In genomic region chr7:131511774-131512535, GRCh38 we compare ENCODE assay signal across 19 cellular contexts. TPM values are rescaled to one million over a fixed set of nuclear protein-coding genes. Genes with fewer than 3 reads are reported as not detected.
A peak's percentile ranks its signal among the peaks of the same experiment; 100 is the strongest.
DNase-seq lines count a peak whose midpoint lies in the region; ATAC-seq and TF ChIP-seq lines count a peak whose summit lies in the region.
"Had no signal": no experiment of that assay in that cellular context is flagged by ENCODE, and none has a peak within 500 bp of the region (broad histone marks: within the 10 kb centered on the region; RNA-seq: fewer than 3 reads in every experiment).

No MANE protein-coding gene starts in this region.

- intact Hi-C loops in body of pancreas (cut with DNase I), result no loop called here
- intact Hi-C loops in CD8-positive, alpha-beta T cell (cut with DNase I, micrococcal nuclease), result loop anchor here (5.0 to 10.0 kb wide), 3 partner anchors 527 to 635 kb away; no protein-coding TSS in a partner anchor

- no peak overlapping the region for H3K4ac ChIP-seq in H9 (ENCODE audit: low read depth, low read length)

- H3K18ac ChIP-seq in H9 (ENCODE audit: insufficient read length, low read depth, low read length), result no peak overlapping the region

- no peaks in the 10 kb centered on the region for H3K23me2 ChIP-seq in H9 (ENCODE audit: insufficient read length, low read depth, low read length, poor library complexity, severe bottlenecking)

- H3K27ac Mint-ChIP-seq in H9, result peak overlapping the region; percentile 1 to 94 (median 62); a peak in 5 of 7 replicates
- peak overlapping the region; percentile 74 for H3K27ac Mint-ChIP-seq in stimulated activated effector memory CD8-positive, alpha-beta T cell treated with anti-CD3 and anti-CD28 coated beads, Interleukin-12 subunit alpha, Interleukin-12 subunit beta, amount 100 ng/mL, for 72 hours
- no peak overlapping the region for H3K27ac Mint-ChIP-seq in CD8-positive, alpha-beta T cell
- H3K27ac Mint-ChIP-seq: activated B cell treated with CpG ODN at 0.5 μM for 24 hours had no signal

- peaks cover 54 to 73% (median 70%) of the 10 kb centered on the region in 3 experiments for H3K36me3 Mint-ChIP-seq in H9 (ENCODE audit: insufficient read depth in 1 of 3, low read depth in 3 of 3)
- H3K36me3 Mint-ChIP-seq in stimulated activated effector memory CD8-positive, alpha-beta T cell treated with anti-CD3 and anti-CD28 coated beads, Interleukin-12 subunit alpha, Interleukin-12 subunit beta, amount 100 ng/mL, for 72 hours, result peaks cover 1% of the 10 kb centered on the region
- H3K36me3 Mint-ChIP-seq in CD8-positive, alpha-beta T cell, result no peaks in the 10 kb centered on the region

- CTCF ChIA-PET in CD8-positive, alpha-beta T cell (lab: Charles Lee), result interaction anchor here (0.7 to 6.6 kb wide), 6 partner anchors 11 to 1153 kb away, joined by 3 to 67 read pairs (median 4); no protein-coding TSS in a partner anchor

- peaks cover 3% of the 10 kb centered on the region for H4K20me1 ChIP-seq in H9 (ENCODE audit: control insufficient read depth, insufficient read depth, insufficient read length)

- peak overlapping the region; percentile 58 for H4K5ac ChIP-seq in H9 (ENCODE audit: insufficient read length, low read depth, low read length)

- no peak overlapping the region for H2BK15ac ChIP-seq in H9 (ENCODE audit: low read depth, low read length)

- peaks cover 10% of the 10 kb centered on the region for H3K79me1 ChIP-seq in H9 (ENCODE audit: insufficient read depth, low read depth, low read length, poor library complexity, severe bottlenecking)

- H3K9ac ChIP-seq in H9 (ENCODE audit: extremely low read depth, insufficient read length, low read length), result no peak overlapping the region

- ATAC-seq in body of pancreas (no peak), left lobe of liver (no peak)
- no peak for ATAC-seq in stimulated activated effector memory CD8-positive, alpha-beta T cell treated with anti-CD3 and anti-CD28 coated beads, Interleukin-12 subunit alpha, Interleukin-12 subunit beta, amount 100 ng/mL, for 72 hours
- ATAC-seq in CD8-positive, alpha-beta T cell, result no peak

- peaks cover 2% of the 10 kb centered on the region; the same call in 1 of the 2 replicates for H3K27me3 Mint-ChIP-seq in H9 (ENCODE audit: low read depth)
- H3K27me3 Mint-ChIP-seq in CD8-positive, alpha-beta T cell (ENCODE audit: low read depth), result peaks cover 10% of the 10 kb centered on the region

- H2BK20ac ChIP-seq in H9 (ENCODE audit: low read depth, low read length, poor library complexity, severe bottlenecking), result no peak overlapping the region

- DNase-seq in H9 (no peak), body of pancreas (no peak), left lobe of liver (ENCODE audit: low spot score) (peak; percentile 29), SHP77 treated with DMSO at 0.1 percent for 48 hours (lab: John Stamatoyannopoulos, UW) (no peak), OCI-M2 (lab: John Stamatoyannopoulos, UW; ENCODE audit: unreplicated experiment) (no peak), SKM-1 (lab: John Stamatoyannopoulos, UW; ENCODE audit: unreplicated experiment) (no peak)
- DNase-seq in stimulated activated effector memory CD8-positive, alpha-beta T cell treated with anti-CD3 and anti-CD28 coated beads, Interleukin-12 subunit alpha, Interleukin-12 subunit beta, amount 100 ng/mL, for 72 hours (ENCODE audit: low spot score in 2 of 2), result no peak
- no peak for DNase-seq in CD8-positive, alpha-beta T cell
- DNase-seq: activated B cell treated with CpG ODN at 0.5 μM for 24 hours; activated effector memory CD4-positive, alpha-beta T cell treated with Interleukin-2 at 50 U/mL for 16 hours; Caco-2; foreskin fibroblast; H7; IMR-90; MM.1S; NCI-H2081; NCI-H510A treated with DMSO at 0.1 percent for 48 hours; stimulated activated CD4-positive, alpha-beta T cell treated with anti-CD3 and anti-CD28 coated beads, Interleukin-2, amount 100 ng/mL, for 48 hours had no signal

- no peak overlapping the region for H2BK120ac ChIP-seq in H9 (ENCODE audit: low read depth, low read length, poor library complexity, severe bottlenecking)

- no peak overlapping the region for H2AK5ac ChIP-seq in H9 (ENCODE audit: insufficient read length, low read length)

- no peak overlapping the region for H4K91ac ChIP-seq in H9 (ENCODE audit: insufficient read length, low read depth, low read length)

- H3K4me1 ChIP-seq in H9 (ENCODE audit: insufficient read depth, low read length) (peaks cover 4% of the 10 kb centered on the region; the same call in 1 of the 2 replicates), body of pancreas (peaks cover 50% of the 10 kb centered on the region)
- peaks cover 14% of the 10 kb centered on the region for H3K4me1 ChIP-seq in CD8-positive, alpha-beta T cell (ENCODE audit: insufficient read depth, low read length)

- H3K9me3 Mint-ChIP-seq in H9, result no peaks in the 10 kb centered on the region; a peak in 1 of 5 replicates
- no peaks in the 10 kb centered on the region for H3K9me3 Mint-ChIP-seq in stimulated activated effector memory CD8-positive, alpha-beta T cell treated with anti-CD3 and anti-CD28 coated beads, Interleukin-12 subunit alpha, Interleukin-12 subunit beta, amount 100 ng/mL, for 72 hours
- H3K9me3 Mint-ChIP-seq in CD8-positive, alpha-beta T cell, result no peaks in the 10 kb centered on the region
- H3K9me3 Mint-ChIP-seq: activated B cell treated with CpG ODN at 0.5 μM for 24 hours had no signal

- H3K4me2 ChIP-seq in H9 (ENCODE audit: insufficient read depth, insufficient read length, low read length), result no peak overlapping the region

- no peak overlapping the region for H3T11ph ChIP-seq in H9 (ENCODE audit: low read length)

- peaks cover 55 to 80% of the 10 kb centered on the region in 2 experiments for H3K4me1 Mint-ChIP-seq in H9
- peaks cover 37% of the 10 kb centered on the region for H3K4me1 Mint-ChIP-seq in stimulated activated effector memory CD8-positive, alpha-beta T cell treated with anti-CD3 and anti-CD28 coated beads, Interleukin-12 subunit alpha, Interleukin-12 subunit beta, amount 100 ng/mL, for 72 hours
- H3K4me1 Mint-ChIP-seq in CD8-positive, alpha-beta T cell (ENCODE audit: low read depth), result peaks cover 28% of the 10 kb centered on the region

- H3K9me3 ChIP-seq in H9 (ENCODE audit: control insufficient read depth, low read depth, low read length) (no peaks in the 10 kb centered on the region), body of pancreas (no peaks in the 10 kb centered on the region)
- no peaks in the 10 kb centered on the region for H3K9me3 ChIP-seq in CD8-positive, alpha-beta T cell (ENCODE audit: low read length)
- H3K9me3 ChIP-seq: Caco-2, ovary had no signal

- no peak overlapping the region for H4K8ac ChIP-seq in H9 (replicated peaks; ENCODE audit: insufficient read length, low read depth, low read length)

- no peaks in the 10 kb centered on the region for H3K36me3 ChIP-seq in body of pancreas (replicated peaks in 1 of 2; ENCODE audit: insufficient read depth in 1 of 2, low read depth in 2 of 2)
- H3K36me3 ChIP-seq in CD8-positive, alpha-beta T cell (ENCODE audit: insufficient read depth, low read length), result no peaks in the 10 kb centered on the region
- H3K36me3 ChIP-seq: ovary had no signal

- no peak overlapping the region for H2BK5ac ChIP-seq in H9 (ENCODE audit: insufficient read length, low read length)

- no peak for TF ChIP-seq POLR2A in body of pancreas (IDR thresholded peaks at IDR 0.05)

- peaks cover 34% of the 10 kb centered on the region; the same call in 1 of the 2 replicates for H3K79me2 ChIP-seq in H9 (ENCODE audit: insufficient read depth, low read length)

- no peak overlapping the region for H3K23ac ChIP-seq in H9 (ENCODE audit: insufficient read length, low read depth, low read length)

- TF ChIP-seq CTCF in H9 (conservative IDR thresholded peaks at IDR 0.05), result no peak
- no peak for TF ChIP-seq CTCF in body of pancreas (IDR thresholded peaks at IDR 0.05)
- TF ChIP-seq CTCF in CD8-positive, alpha-beta T cell (IDR thresholded peaks at IDR 0.05), result no peak

- no peaks in the 10 kb centered on the region for H3K27me3 ChIP-seq in H9 (ENCODE audit: insufficient read depth, low read length)
- H3K27me3 ChIP-seq in body of pancreas, result no peaks in the 10 kb centered on the region
- no peaks in the 10 kb centered on the region for H3K27me3 ChIP-seq in CD8-positive, alpha-beta T cell (ENCODE audit: insufficient read depth, low read length)
- H3K27me3 ChIP-seq: ovary had no signal

- POLR2A ChIA-PET in CD8-positive, alpha-beta T cell (lab: Charles Lee), result no interaction called here

- no peak overlapping the region for H2AFZ ChIP-seq in H9 (ENCODE audit: low read length)

- no peak overlapping the region for H3K56ac ChIP-seq in H9 (ENCODE audit: insufficient read length, low read depth, low read length)

- H3K14ac ChIP-seq in H9 (ENCODE audit: insufficient read depth, low read length), result no peak overlapping the region

- H3K27ac ChIP-seq in H9 (ENCODE audit: insufficient read length, low read depth, low read length) (peak overlapping the region; percentile 17), body of pancreas (peak overlapping the region; percentile 10 to 82 (median 64))
- no peak overlapping the region for H3K27ac ChIP-seq in CD8-positive, alpha-beta T cell (ENCODE audit: low read depth, low read length)
- H3K27ac ChIP-seq: ovary had no signal

- H3K4me3 Mint-ChIP-seq in H9, result no peak overlapping the region
- H3K4me3 Mint-ChIP-seq in stimulated activated effector memory CD8-positive, alpha-beta T cell treated with anti-CD3 and anti-CD28 coated beads, Interleukin-12 subunit alpha, Interleukin-12 subunit beta, amount 100 ng/mL, for 72 hours, result no peak overlapping the region
- H3K4me3 Mint-ChIP-seq in CD8-positive, alpha-beta T cell, result no peak overlapping the region
- H3K4me3 Mint-ChIP-seq: activated B cell treated with CpG ODN at 0.5 μM for 24 hours had no signal

- no peak overlapping the region for H3K4me3 ChIP-seq in body of pancreas
- no peak overlapping the region for H3K4me3 ChIP-seq in CD8-positive, alpha-beta T cell (ENCODE audit: low read depth, low read length)
- H3K4me3 ChIP-seq: ovary had no signal

- no CpG with 5 or more reads among the region's 15 CpGs for WGBS in H9 (ENCODE audit: extremely low coverage, insufficient read length, low lambda C conversion rate)
- 55 to 70% methylated on average over 14 to 15 of the region's 15 CpGs for WGBS in body of pancreas, 2 donors

- no peak overlapping the region for H2BK12ac ChIP-seq in H9 (ENCODE audit: insufficient read length, low read depth, low read length)

RNA-seq across cellular contexts. Expression of gene PODXL, which starts 44.5 kb away (rescaled TPM):
- total RNA-seq in H9 (2021), result 727 and 732 TPM in 2 replicates
- total RNA-seq in body of pancreas, result 100 to 1,000 TPM in 1 of 2 donors, 10 to 100 TPM in 1; 36.9 to 106 TPM
- 2.7 TPM for total RNA-seq in left lobe of liver
- total RNA-seq in CD8-positive, alpha-beta T cell, result under 1 TPM; 0.35 to 0.86 TPM

Comparison
In these comparisons a context has a peak if more than half of its experiments do, and no peak if none do; other contexts are left out.
1. RNA of gene PODXL, which starts 44.5 kb away (total RNA-seq): 727 to 732 TPM in H9 and 36.9 to 106 TPM in body of pancreas; 2.7 TPM in left lobe of liver (single experiment) and 0.35 to 0.86 TPM in CD8-positive, alpha-beta T cell; every median in the first group is over 10 times any median in the second.